ENCODE assay signal across 1 cellular context in the genomic region with DNA sequence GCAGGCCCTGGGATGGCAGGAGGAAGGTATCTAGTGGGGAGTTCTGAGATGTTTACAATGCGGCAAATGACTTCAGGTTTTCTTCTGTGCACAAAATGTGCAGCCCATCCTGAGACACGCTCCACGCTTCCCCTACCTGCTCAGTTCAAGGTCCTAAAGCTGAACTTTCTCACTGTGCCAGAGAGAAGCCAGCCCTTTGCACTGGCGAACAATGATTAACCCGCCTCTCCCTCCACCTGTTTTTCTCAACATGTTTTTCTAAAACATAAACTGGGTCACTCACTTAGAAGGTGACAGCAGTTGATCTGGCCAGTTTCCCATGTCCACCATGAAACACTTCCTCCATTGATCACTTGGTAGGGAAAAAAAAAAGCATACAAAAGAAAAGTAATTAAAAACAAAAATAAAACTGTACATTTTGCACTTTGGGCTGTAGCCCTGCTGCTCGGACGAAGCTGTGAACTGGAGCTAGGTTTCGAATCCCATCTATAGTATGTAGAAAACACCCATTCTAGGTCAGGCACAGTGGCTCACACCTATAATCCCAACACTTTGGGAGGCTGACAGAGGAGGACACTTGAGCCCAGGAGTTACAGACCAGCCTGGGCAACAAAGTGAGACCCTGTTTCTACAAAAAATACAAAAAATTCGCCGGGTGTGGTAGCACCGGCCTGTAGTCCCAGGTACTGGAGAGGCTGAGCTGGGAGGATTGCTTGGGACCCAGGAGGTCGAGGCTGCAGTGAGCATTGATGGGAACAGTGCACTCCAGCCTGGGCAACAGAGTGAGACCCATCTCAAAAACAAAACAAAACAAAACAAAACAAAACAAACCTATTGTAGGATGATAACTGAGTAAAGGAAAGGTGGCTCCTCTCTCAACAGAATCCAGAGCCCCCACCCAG.
TF ChIP-seq lines count a peak whose summit lies in the region.

No MANE protein-coding gene starts in this region.

TF ChIP-seq in IMR-90, 13 proteins besides CTCF, POLR2A, EP300 and RAD21:
- TF ChIP-seq MAFK (IDR thresholded peaks at IDR 0.05; ENCODE audit: low read depth, low read length) (no peak), CHD1 (IDR thresholded peaks at IDR 0.05; ENCODE audit: low read depth, low read length) (no peak), MXI1 (IDR thresholded peaks at IDR 0.05; ENCODE audit: borderline replicate concordance, low read depth, low read length) (no peak), NFE2L2 (IDR thresholded peaks at IDR 0.05; ENCODE audit: low read depth, low read length) (no peak), BHLHE40 (IDR thresholded peaks at IDR 0.05; ENCODE audit: low read depth, low read length) (no peak), FOS (IDR thresholded peaks at IDR 0.05; ENCODE audit: low read depth, low read length) (no peak), MAZ (IDR thresholded peaks at IDR 0.05; ENCODE audit: borderline replicate concordance, low read depth, low read length) (no peak), CEBPB (IDR thresholded peaks at IDR 0.05; ENCODE audit: low read depth, low read length) (no peak), SMC3 (IDR thresholded peaks at IDR 0.05; ENCODE audit: low read depth, low read length) (no peak), RCOR1 (IDR thresholded peaks at IDR 0.05; ENCODE audit: insufficient replicate concordance, low read length) (no peak), ELK1 (IDR thresholded peaks at IDR 0.05; ENCODE audit: borderline replicate concordance, low read depth, low read length) (no peak), RFX5 (IDR thresholded peaks at IDR 0.05; ENCODE audit: low read depth, low read length) (no peak)
- TF ChIP-seq, protein P1, sequence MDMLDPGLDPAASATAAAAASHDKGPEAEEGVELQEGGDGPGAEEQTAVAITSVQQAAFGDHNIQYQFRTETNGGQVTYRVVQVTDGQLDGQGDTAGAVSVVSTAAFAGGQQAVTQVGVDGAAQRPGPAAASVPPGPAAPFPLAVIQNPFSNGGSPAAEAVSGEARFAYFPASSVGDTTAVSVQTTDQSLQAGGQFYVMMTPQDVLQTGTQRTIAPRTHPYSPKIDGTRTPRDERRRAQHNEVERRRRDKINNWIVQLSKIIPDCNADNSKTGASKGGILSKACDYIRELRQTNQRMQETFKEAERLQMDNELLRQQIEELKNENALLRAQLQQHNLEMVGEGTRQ (IDR thresholded peaks at IDR 0.05; ENCODE audit: low read depth, low read length), result no peak
